Comparison of ENCODE assay signal across 10 cellular contexts in genomic region chr22:19149047-19149883, GRCh38. TPM values are rescaled to one million over a fixed set of nuclear protein-coding genes. Genes with fewer than 3 reads are reported as not detected.
DNase-seq lines count a peak whose midpoint lies in the region; ATAC-seq and TF ChIP-seq lines count a peak whose summit lies in the region.
"Had no signal": no experiment of that assay in that cellular context is flagged by ENCODE, and none has a peak within 500 bp of the region (broad histone marks: within the 10 kb centered on the region; RNA-seq: fewer than 3 reads in every experiment).

No MANE protein-coding gene starts in this region.

- no peaks in the 10 kb centered on the region for H3K9me3 Mint-ChIP-seq in activated T-cell treated with anti-CD3 and anti-CD28 coated beads, Interleukin-2, amount 50 U/mL, for 72 hours
- H3K9me3 Mint-ChIP-seq in natural killer cell: no peaks in the 10 kb centered on the region
- H3K9me3 Mint-ChIP-seq: dendritic cell treated with granulocyte-macrophage colony-stimulating factor and Interleukin-4, amounts not matched to agents 40 ng/mL and 50 ng/mL, for 4 days had no signal

- DNase-seq in NOMO-1 (lab: John Stamatoyannopoulos, UW; ENCODE audit: unreplicated experiment in 2 of 2) (peak; percentile 37 to 48), NOMO-1 treated with dmso at 0.1 percent for 144 hours (lab: John Stamatoyannopoulos, UW; ENCODE audit: unreplicated experiment) (no peak), left kidney (ENCODE audit: low read depth, low spot score) (peak; percentile 47), thoracic aorta (ENCODE audit: low spot score) (no peak), ovary (no peak), natural killer cell (no peak)
- DNase-seq in activated T-cell treated with anti-CD3 and anti-CD28 coated beads, Interleukin-2, amount 50 U/mL, for 72 hours: peak; percentile 54 to 55

- H3K27me3 ChIP-seq in thoracic aorta (replicated peaks; ENCODE audit: insufficient read depth) (peaks cover 11% of the 10 kb centered on the region), ovary (peaks cover 4% of the 10 kb centered on the region)

- H3K4me1 Mint-ChIP-seq in activated T-cell treated with anti-CD3 and anti-CD28 coated beads, Interleukin-2, amount 50 U/mL, for 72 hours (ENCODE audit: low read depth): peaks cover 16% of the 10 kb centered on the region
- H3K4me1 Mint-ChIP-seq in natural killer cell: peaks cover 7 to 12% of the 10 kb centered on the region in 2 donors

- intact Hi-C loops in ovary (cut with DNase I) (loop anchor here in 1 of 4 donors (2.0 to 5.0 kb wide), 2 partner anchors 20 to 483 kb away; no protein-coding TSS in a partner anchor), natural killer cell (cut with micrococcal nuclease) (no loop called here)

- WGBS in ovary, 3 donors: 0 to 1% (median 1%) methylated on average over 82 to 92 of the region's 92 CpGs

- TF ChIP-seq EP300 in ovary (IDR thresholded peaks at IDR 0.05): no peak

- H3K36me3 ChIP-seq in thoracic aorta (no peaks in the 10 kb centered on the region), ovary (no peaks in the 10 kb centered on the region)
- H3K36me3 ChIP-seq: BLaER1 had no signal

- peak overlapping the region; percentile 42 for H3K4me3 ChIP-seq in thoracic aorta
- H3K4me3 ChIP-seq in ovary: no peak overlapping the region
- H3K4me3 ChIP-seq: BLaER1 had no signal

- H3K27ac ChIP-seq in thoracic aorta (no peak overlapping the region), ovary (no peak overlapping the region)
- H3K27ac ChIP-seq: BLaER1 had no signal

- H3K27ac Mint-ChIP-seq in activated T-cell treated with anti-CD3 and anti-CD28 coated beads, Interleukin-2, amount 50 U/mL, for 72 hours: no peak overlapping the region
- H3K27ac Mint-ChIP-seq in natural killer cell: no peak overlapping the region
- H3K27ac Mint-ChIP-seq: dendritic cell treated with granulocyte-macrophage colony-stimulating factor and Interleukin-4, amounts not matched to agents 40 ng/mL and 50 ng/mL, for 4 days had no signal

- H3K36me3 Mint-ChIP-seq in activated T-cell treated with anti-CD3 and anti-CD28 coated beads, Interleukin-2, amount 50 U/mL, for 72 hours (ENCODE audit: insufficient read depth in 2 of 2): peaks cover 4 to 7% of the 10 kb centered on the region in 2 donors
- no peaks in the 10 kb centered on the region for H3K36me3 Mint-ChIP-seq in natural killer cell

- H3K4me1 ChIP-seq in thoracic aorta (ENCODE audit: control insufficient read depth in 1 of 2, low read depth in 2 of 2): peaks cover 3 to 9% of the 10 kb centered on the region in 2 donors
- no peaks in the 10 kb centered on the region for H3K4me1 ChIP-seq in ovary (ENCODE audit: insufficient read depth)
- H3K4me1 ChIP-seq: BLaER1 had no signal

- no peaks in the 10 kb centered on the region for H3K9me3 ChIP-seq in thoracic aorta
- peaks cover 0 to 4% of the 10 kb centered on the region in 2 donors for H3K9me3 ChIP-seq in ovary

- peak overlapping the region; percentile 59 to 76 for H3K4me3 Mint-ChIP-seq in activated T-cell treated with anti-CD3 and anti-CD28 coated beads, Interleukin-2, amount 50 U/mL, for 72 hours
- H3K4me3 Mint-ChIP-seq in natural killer cell: no peak overlapping the region
- H3K4me3 Mint-ChIP-seq: dendritic cell treated with granulocyte-macrophage colony-stimulating factor and Interleukin-4, amounts not matched to agents 40 ng/mL and 50 ng/mL, for 4 days had no signal

- peaks cover 52% of the 10 kb centered on the region for H3K27me3 Mint-ChIP-seq in activated T-cell treated with anti-CD3 and anti-CD28 coated beads, Interleukin-2, amount 50 U/mL, for 72 hours (ENCODE audit: low read depth)
- H3K27me3 Mint-ChIP-seq in natural killer cell (ENCODE audit: low read depth in 2 of 2): peaks cover 38% of the 10 kb centered on the region in 2 donors

- no peak for TF ChIP-seq CTCF in thoracic aorta (IDR thresholded peaks at IDR 0.05)
- no peak for TF ChIP-seq CTCF in ovary (IDR thresholded peaks at IDR 0.05)
- no peak for TF ChIP-seq CTCF in natural killer cell (IDR thresholded peaks at IDR 0.05)

- ATAC-seq in activated T-cell treated with anti-CD3 and anti-CD28 coated beads, Interleukin-2, amount 50 U/mL, for 72 hours (replicated peaks in 1 of 2): peak; percentile 20 to 32
- no peak for ATAC-seq in thoracic aorta (ENCODE audit: insufficient number of reproducible peaks, low FRiP score, low read depth)
- ATAC-seq in natural killer cell: no peak
- no peak for ATAC-seq in HG03196 (IDR thresholded peaks at IDR 0.05; ENCODE audit: unreplicated experiment)

- no peak for TF ChIP-seq POLR2A in ovary (IDR thresholded peaks at IDR 0.05)

RNA-seq across cellular contexts. Expression of gene GSC2, which starts 0.8 kb away (rescaled TPM):
- total RNA-seq in activated T-cell treated with anti-CD3 and anti-CD28 coated beads, Interleukin-2, amount 50 U/mL, for 72 hours: not detected
- total RNA-seq in thoracic aorta (not detected), ovary (not detected), natural killer cell (not detected)
- not detected for polyA plus RNA-seq in ovary

RNA-seq across cellular contexts. Expression of gene ESS2, which starts 4.8 kb away (rescaled TPM):
- total RNA-seq in activated T-cell treated with anti-CD3 and anti-CD28 coated beads, Interleukin-2, amount 50 U/mL, for 72 hours: 10 to 100 TPM; 16.0 to 19.7 TPM
- total RNA-seq in thoracic aorta (10 to 100 TPM; 19.0 to 30.7 TPM), ovary (10 to 100 TPM; 12.8 to 20.2 (median 14.0) TPM), natural killer cell (10 to 100 TPM; 47.6 to 51.6 (median 47.7) TPM)
- 10 to 100 TPM in 1 of 2 donors, 1 to 10 TPM in 1; 4.4 to 18.5 TPM for polyA plus RNA-seq in ovary

RNA-seq across cellular contexts. Expression of gene TSSK2, which starts 18.2 kb away (rescaled TPM):
- total RNA-seq in activated T-cell treated with anti-CD3 and anti-CD28 coated beads, Interleukin-2, amount 50 U/mL, for 72 hours: not detected
- total RNA-seq in thoracic aorta: not detected
- total RNA-seq in ovary: not detected
- under 1 TPM in 1 of 2 donors, not detected in 1; 0.05 TPM for polyA plus RNA-seq in ovary
- total RNA-seq in natural killer cell: not detected

RNA-seq across cellular contexts. Expression of gene DGCR2, which starts 27.1 kb away (rescaled TPM):
- 10 to 100 TPM; 24.4 to 28.5 TPM for total RNA-seq in activated T-cell treated with anti-CD3 and anti-CD28 coated beads, Interleukin-2, amount 50 U/mL, for 72 hours
- total RNA-seq in thoracic aorta (100 to 1,000 TPM in 1 of 2 donors, 10 to 100 TPM in 1; 42.1 to 105 TPM), ovary (10 to 100 TPM; 31.7 to 71.9 (median 60.2) TPM), natural killer cell (10 to 100 TPM; 27.5 to 44.1 (median 41.3) TPM)
- 10 to 100 TPM; 23.9 to 51.2 TPM for polyA plus RNA-seq in ovary

RNA-seq across cellular contexts. Expression of gene SLC25A1, which starts 29.3 kb away (rescaled TPM):
- total RNA-seq in activated T-cell treated with anti-CD3 and anti-CD28 coated beads, Interleukin-2, amount 50 U/mL, for 72 hours: 10 to 100 TPM; 34.3 TPM
- total RNA-seq in thoracic aorta: 10 to 100 TPM; 26.2 to 65.1 TPM
- total RNA-seq in ovary: 10 to 100 TPM; 36.0 to 90.7 (median 76.4) TPM
- 10 to 100 TPM; 15.8 to 42.6 TPM for polyA plus RNA-seq in ovary
- total RNA-seq in natural killer cell: 10 to 100 TPM; 24.8 to 29.6 (median 26.9) TPM

Comparison
In these comparisons a context has a peak if more than half of its experiments do, and no peak if none do; other contexts are left out.
1. DNase-seq: peak in NOMO-1 (2 of 2), activated T-cell treated with anti-CD3 and anti-CD28 coated beads, Interleukin-2, amount 50 U/mL, for 72 hours (2 of 2) and left kidney (single experiment); none in NOMO-1 treated with dmso at 0.1 percent for 144 hours (single experiment), thoracic aorta (single experiment), ovary (0 of 5) and natural killer cell (single experiment).
2. ATAC-seq: peak in activated T-cell treated with anti-CD3 and anti-CD28 coated beads, Interleukin-2, amount 50 U/mL, for 72 hours (2 of 2); none in thoracic aorta (single experiment), natural killer cell (0 of 3) and HG03196 (single experiment).